ENCODE assay signal across 8 cellular contexts in the genomic region with DNA sequence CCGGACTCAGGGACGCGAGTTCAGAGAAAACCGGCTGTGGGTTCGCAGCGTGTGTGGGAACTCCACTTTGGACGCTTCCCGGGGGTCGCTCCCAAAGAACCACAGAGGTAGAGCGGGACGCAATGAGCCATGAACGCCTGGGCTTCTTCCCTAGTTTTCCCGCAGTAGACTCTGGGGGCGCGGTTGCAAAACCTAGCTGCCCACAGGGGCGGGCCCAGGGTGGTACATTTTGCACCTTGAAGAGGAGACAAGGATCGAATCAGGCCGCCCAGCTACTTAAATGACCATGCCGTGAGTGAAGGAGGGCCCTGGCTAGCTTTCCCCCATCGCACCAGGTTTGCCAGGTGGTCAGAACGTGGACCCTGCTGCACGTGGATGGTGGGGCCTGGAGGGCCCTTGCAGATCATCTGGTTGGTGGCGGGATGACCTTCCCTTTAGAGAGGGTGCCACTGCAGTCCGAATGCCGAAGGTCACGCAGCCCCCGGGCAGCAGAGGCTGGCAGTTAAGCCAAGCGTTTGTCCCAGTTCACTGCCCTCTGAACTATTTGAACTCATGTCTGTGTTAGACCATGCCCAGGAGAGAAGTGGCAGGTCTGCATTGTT. TPM values are rescaled to one million over a fixed set of nuclear protein-coding genes. Genes with fewer than 3 reads are reported as not detected.
DNase-seq lines count a peak whose midpoint lies in the region; ATAC-seq and TF ChIP-seq lines count a peak whose summit lies in the region.

No MANE protein-coding gene starts in this region.

- no peak for TF ChIP-seq CTCF in OCI-LY1 (IDR thresholded peaks at IDR 0.05; ENCODE audit: low read length)

- peaks cover 6% of the 10 kb centered on the region for H3K4me1 ChIP-seq in OCI-LY1 (ENCODE audit: insufficient read depth, low read length, severe bottlenecking)
- no peaks in the 10 kb centered on the region for H3K4me1 ChIP-seq in effector memory CD4-positive, alpha-beta T cell (ENCODE audit: control insufficient read depth, insufficient read depth, low read length, poor library complexity, severe bottlenecking)
- peaks cover 17% of the 10 kb centered on the region for H3K4me1 ChIP-seq in mononuclear cell (ENCODE audit: insufficient read depth, low read length)

- H3K36me3 ChIP-seq in OCI-LY1 (ENCODE audit: insufficient read depth, low read length), result no peaks in the 10 kb centered on the region
- H3K36me3 ChIP-seq in effector memory CD4-positive, alpha-beta T cell (ENCODE audit: control insufficient read depth, insufficient read depth, low read length), result no peaks in the 10 kb centered on the region

- H4K20me1 ChIP-seq in OCI-LY1 (ENCODE audit: insufficient read depth, low read length), result no peaks in the 10 kb centered on the region

- no peak for DNase-seq in Right ventricle myocardium superior
- no peak for DNase-seq in cardiac septum (ENCODE audit: low spot score)
- DNase-seq in effector memory CD4-positive, alpha-beta T cell, result no peak
- no peak for DNase-seq in mesenteric fat pad (ENCODE audit: low spot score)
- DNase-seq in CD1c-positive myeloid dendritic cell (ENCODE audit: extremely low spot score), result no peak

- H3K9me3 ChIP-seq in OCI-LY1 (ENCODE audit: low read length), result no peaks in the 10 kb centered on the region
- no peaks in the 10 kb centered on the region for H3K9me3 ChIP-seq in effector memory CD4-positive, alpha-beta T cell (ENCODE audit: control insufficient read depth, low read length)
- H3K9me3 ChIP-seq in mononuclear cell (ENCODE audit: low read depth, low read length), result no peaks in the 10 kb centered on the region

- peak overlapping the region; percentile 68 for H3K4me3 ChIP-seq in OCI-LY1 (ENCODE audit: low read depth, low read length, poor library complexity, severe bottlenecking)
- H3K4me3 ChIP-seq in effector memory CD4-positive, alpha-beta T cell (ENCODE audit: insufficient read depth, low read depth, low read length, poor library complexity, severe bottlenecking), result peak overlapping the region; percentile 42
- peak overlapping the region; percentile 51 for H3K4me3 ChIP-seq in mononuclear cell (ENCODE audit: low read length)

- ATAC-seq in Right ventricle myocardium superior (ENCODE audit: poor library complexity), result peak; percentile 42
- ATAC-seq in activated CD4-positive, CD25-positive, alpha-beta regulatory T cell treated with anti-CD3 and anti-CD28 coated beads, Interleukin-2, amount 50 U/mL, for 24 hours, result no peak

- H3K4me2 ChIP-seq in OCI-LY1 (ENCODE audit: low read length), result peak overlapping the region; percentile 78

- H3K79me2 ChIP-seq in OCI-LY1 (ENCODE audit: insufficient read depth, low read length), result no peaks in the 10 kb centered on the region

- H3K9ac ChIP-seq in OCI-LY1 (ENCODE audit: low read length), result peak overlapping the region; percentile 55; the same call in 1 of the 2 replicates

- no peaks in the 10 kb centered on the region for H3F3A ChIP-seq in OCI-LY1 (ENCODE audit: insufficient read depth, low read length)

- H3K27me3 ChIP-seq in OCI-LY1 (ENCODE audit: insufficient read depth, low read length), result no peaks in the 10 kb centered on the region
- H3K27me3 ChIP-seq in effector memory CD4-positive, alpha-beta T cell (replicated peaks; ENCODE audit: control insufficient read depth, insufficient read depth, low read length, poor library complexity, severe bottlenecking), result peaks cover 15% of the 10 kb centered on the region
- peaks cover 28% of the 10 kb centered on the region for H3K27me3 ChIP-seq in mononuclear cell (ENCODE audit: insufficient read depth, low read length)

- H3K9me2 ChIP-seq in OCI-LY1 (ENCODE audit: low read depth, low read length), result no peaks in the 10 kb centered on the region

- H2AFZ ChIP-seq in OCI-LY1 (ENCODE audit: low read length), result no peak overlapping the region

- no peak overlapping the region for H3K27ac ChIP-seq in OCI-LY1 (ENCODE audit: low read depth, low read length, poor library complexity, severe bottlenecking)
- no peak overlapping the region for H3K27ac ChIP-seq in effector memory CD4-positive, alpha-beta T cell (ENCODE audit: insufficient read depth, low read length, poor library complexity, severe bottlenecking)

- intact Hi-C loops in Right ventricle myocardium superior (cut with DNase I), result no loop called here
- intact Hi-C loops in cardiac septum (cut with DNase I), result no loop called here

RNA-seq across cellular contexts. Expression of a gene that starts 0.6 kb away (rescaled TPM):
- 2.6 TPM for total RNA-seq in Right ventricle myocardium superior
- 3.0 TPM for total RNA-seq in cardiac septum
- 10.0 TPM for total RNA-seq in mononuclear cell
- 21.1 TPM for total RNA-seq in mesenteric fat pad
